Comparison of ENCODE assay signal across 9 cellular contexts in the genomic region with DNA sequence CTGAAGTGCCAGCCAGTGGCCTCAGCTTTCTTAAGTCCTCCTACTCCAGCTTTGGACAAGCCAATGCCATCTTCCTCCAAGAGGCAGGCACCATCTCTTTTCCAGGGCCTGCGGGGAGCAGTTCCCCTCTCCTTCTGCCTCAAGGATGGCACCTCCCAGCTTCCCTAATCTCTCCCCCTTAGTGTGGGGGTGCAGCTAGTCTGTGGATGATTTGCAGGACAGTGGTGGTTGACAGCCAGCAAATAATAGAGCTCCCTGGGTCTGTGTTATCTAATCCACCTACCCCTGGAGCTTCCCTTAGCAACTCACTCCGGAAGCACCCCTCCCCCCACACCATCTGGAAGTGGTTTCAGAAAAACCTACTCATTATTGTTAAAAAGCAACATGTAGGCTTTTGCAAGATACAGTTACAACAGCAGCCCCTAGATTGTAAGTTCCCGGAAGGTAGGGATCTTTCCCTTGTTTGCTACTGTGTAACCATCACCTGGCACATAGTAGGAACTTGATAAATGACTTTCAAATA.
DNase-seq lines count a peak whose midpoint lies in the region; ATAC-seq and TF ChIP-seq lines count a peak whose summit lies in the region.
"Had no signal": no experiment of that assay in that cellular context is flagged by ENCODE, and none has a peak within 500 bp of the region (broad histone marks: within the 10 kb centered on the region; RNA-seq: fewer than 3 reads in every experiment).

No MANE protein-coding gene starts in this region.

- ATAC-seq in GM19023 (IDR thresholded peaks at IDR 0.05; ENCODE audit: unreplicated experiment), result no peak

- 30 to 74% methylated on average over 2 to 3 of the region's 3 CpGs for WGBS in tibial nerve, 2 donors

- no peaks in the 10 kb centered on the region for H3K27me3 ChIP-seq in tibial nerve

- no peak for TF ChIP-seq CTCF in tibial nerve (IDR thresholded peaks at IDR 0.05)

- peaks cover 0 to 4% (median 0%) of the 10 kb centered on the region in 4 donors for H3K4me1 ChIP-seq in tibial nerve

- no peak for TF ChIP-seq POLR2A in tibial nerve (IDR thresholded peaks at IDR 0.05)

- no peak overlapping the region for H3K27ac ChIP-seq in tibial nerve
- H3K27ac ChIP-seq: left ventricle myocardium inferior had no signal

- no peak overlapping the region for H3K4me3 ChIP-seq in tibial nerve
- H3K4me3 ChIP-seq: left ventricle myocardium inferior had no signal

- H3K9me3 ChIP-seq in tibial nerve, result no peaks in the 10 kb centered on the region
- H3K9me3 ChIP-seq: left ventricle myocardium inferior had no signal

- DNase-seq in activated gamma-delta T cell treated with Interleukin-2 at 50 U/mL for 16 hours, result peak; percentile 11
- no peak for DNase-seq in activated gamma-delta T cell (lab: John Stamatoyannopoulos, UW)
- DNase-seq in NCI-H146 (lab: John Stamatoyannopoulos, UW), result peak; percentile 69
- peak; percentile 12 for DNase-seq in activated T-helper 9 cell treated with anti-CD3 and anti-CD28 coated beads, Interleukin-2, amount 50 U/mL, for 16 hours (ENCODE audit: low read depth)
- peak; percentile 28 for DNase-seq in smooth muscle cell of the brain vasculature (ENCODE audit: low read depth, low spot score)
- no peak for DNase-seq in tibial nerve (ENCODE audit: low spot score in 2 of 2)
- no peak for DNase-seq in glomerular visceral epithelial cell (ENCODE audit: extremely low spot score)
- DNase-seq: left ventricle myocardium inferior had no signal

- no peaks in the 10 kb centered on the region for H3K36me3 ChIP-seq in tibial nerve
- H3K36me3 ChIP-seq: left ventricle myocardium inferior had no signal

- TF ChIP-seq EP300 in tibial nerve (IDR thresholded peaks at IDR 0.05), result no peak

Comparison
In these comparisons a context has a peak if more than half of its experiments do, and no peak if none do; other contexts are left out.
1. DNase-seq: peak in activated gamma-delta T cell treated with Interleukin-2 at 50 U/mL for 16 hours (single experiment), NCI-H146 (single experiment), activated T-helper 9 cell treated with anti-CD3 and anti-CD28 coated beads, Interleukin-2, amount 50 U/mL, for 16 hours (single experiment) and smooth muscle cell of the brain vasculature (single experiment); none in activated gamma-delta T cell (single experiment), tibial nerve (0 of 2) and glomerular visceral epithelial cell (single experiment).